Comparison of ENCODE assay signal across 12 cellular contexts in genomic region chr10:116753759-116754158, GRCh38. TPM values are rescaled to one million over a fixed set of nuclear protein-coding genes. Genes with fewer than 3 reads are reported as not detected.
DNase-seq lines count a peak whose midpoint lies in the region; ATAC-seq, FAIRE-seq and TF ChIP-seq lines count a peak whose summit lies in the region.
"Had no signal": no experiment of that assay in that cellular context is flagged by ENCODE, and none has a peak within 500 bp of the region (broad histone marks: within the 10 kb centered on the region; RNA-seq: fewer than 3 reads in every experiment).

No MANE protein-coding gene starts in this region.

- H3K9me2 ChIP-seq in GM23248 (ENCODE audit: insufficient read depth), result no peaks in the 10 kb centered on the region

- no peaks in the 10 kb centered on the region for H3K79me2 ChIP-seq in GM23248 (ENCODE audit: insufficient read depth)

- H3K4me3 ChIP-seq in GM23248 (no peak overlapping the region), bronchial epithelial cell (ENCODE audit: low read depth, low read length) (no peak overlapping the region), sigmoid colon (no peak overlapping the region)

- TF ChIP-seq CTCF in bronchial epithelial cell (IDR thresholded peaks at IDR 0.05; ENCODE audit: insufficient read depth, low read length, severe bottlenecking) (no peak), sigmoid colon (IDR thresholded peaks at IDR 0.05) (no peak)

- TF ChIP-seq EP300 in sigmoid colon (IDR thresholded peaks at IDR 0.05), result no peak

- H4K20me1 ChIP-seq in GM23248 (ENCODE audit: insufficient read depth), result no peaks in the 10 kb centered on the region

- H3K36me3 ChIP-seq in GM23248 (ENCODE audit: low read depth) (no peaks in the 10 kb centered on the region), bronchial epithelial cell (ENCODE audit: control insufficient read depth, insufficient read depth, low read length) (no peaks in the 10 kb centered on the region), sigmoid colon (no peaks in the 10 kb centered on the region)

- no peak overlapping the region for H3K4me2 ChIP-seq in GM23248 (ENCODE audit: unreplicated experiment)

- H3F3A ChIP-seq in GM23248 (ENCODE audit: insufficient read depth), result no peaks in the 10 kb centered on the region

- H2AFZ ChIP-seq in GM23248, result no peak overlapping the region

- in situ Hi-C loops in GM23248 (cut with MboI), result no loop called here
- in situ Hi-C loops in KBM-7 (cut with MboI; ENCODE audit: low pct_unique_long_range_greater_than_20kb, low sequenced_read_pairs), result no loop called here

- intact Hi-C loops in sigmoid colon (cut with DNase I), result no loop called here

- no peak overlapping the region for H3K9ac ChIP-seq in GM23248

- no peak for FAIRE-seq in bronchial epithelial cell (lab: Jason Lieb, UNC)
- FAIRE-seq: D721Med, GM12891, H1 had no signal

- CTCF ChIA-PET in HEK293T (lab: Yijun Ruan, JAX), result no interaction called here

- no peak for TF ChIP-seq POLR2A in sigmoid colon (IDR thresholded peaks at IDR 0.05)

- WGBS in GM23248 (ENCODE audit: low coverage in 1 of 2, low lambda C conversion rate in 2 of 2, missing lambda C conversion rate in 2 of 2), 2 experiments, result 62 to 67% methylated on average over 8 of the region's 8 CpGs
- WGBS in sigmoid colon, 2 donors, result 60 to 72% methylated on average over 8 of the region's 8 CpGs

- DNase-seq in GM23248 (peak; percentile 50), NCI-H187 treated with DMSO at 0.1 percent for 48 hours (lab: John Stamatoyannopoulos, UW) (peak; percentile 12), bronchial epithelial cell (ENCODE audit: low read depth) (peak; percentile 84), sigmoid colon (peak; percentile 61), KBM-7 (no peak), HEK293T (ENCODE audit: extremely low spot score) (no peak)
- DNase-seq: activated CD4-positive, alpha-beta T cell treated with anti-CD3 and anti-CD28 coated beads for 36 hours; NCI-H510A treated with DMSO at 0.1 percent for 48 hours had no signal

- H3K4me1 ChIP-seq in GM23248 (ENCODE audit: insufficient read depth) (peaks cover 9% of the 10 kb centered on the region), sigmoid colon (peaks cover 0 to 14% (median 10%) of the 10 kb centered on the region in 4 donors)

- no peaks in the 10 kb centered on the region for H3K9me3 ChIP-seq in GM23248 (ENCODE audit: low read depth)
- no peaks in the 10 kb centered on the region for H3K9me3 ChIP-seq in sigmoid colon

- H3K27ac ChIP-seq in GM23248, result no peak overlapping the region
- no peak overlapping the region for H3K27ac ChIP-seq in sigmoid colon

- ATAC-seq in HG03469 (IDR thresholded peaks at IDR 0.05; ENCODE audit: unreplicated experiment), result no peak
- ATAC-seq: activated CD4-positive, alpha-beta T cell treated with anti-CD3 and anti-CD28 coated beads for 36 hours had no signal

- H3K27me3 ChIP-seq in GM23248 (replicated peaks; ENCODE audit: insufficient read depth) (no peaks in the 10 kb centered on the region), bronchial epithelial cell (ENCODE audit: control insufficient read depth, insufficient read depth, low read length) (no peaks in the 10 kb centered on the region), sigmoid colon (no peaks in the 10 kb centered on the region)

- POLR2A ChIA-PET in HEK293T (lab: Yijun Ruan, JAX), result no interaction called here

TF ChIP-seq in HEK293T, 16 proteins besides CTCF, POLR2A, EP300 and RAD21:
- TF ChIP-seq ZNF384 (IDR thresholded peaks at IDR 0.05) (no peak), PKNOX1 (IDR thresholded peaks at IDR 0.05) (no peak), TARDBP (IDR thresholded peaks at IDR 0.05) (no peak), L3MBTL2 (conservative IDR thresholded peaks at IDR 0.05) (no peak), FOXM1 (IDR thresholded peaks at IDR 0.05; ENCODE audit: borderline replicate concordance) (no peak), BHLHE40 (IDR thresholded peaks at IDR 0.05; ENCODE audit: borderline replicate concordance) (no peak), CTBP1 (IDR thresholded peaks at IDR 0.05; ENCODE audit: borderline replicate concordance) (no peak), FOXK2 (IDR thresholded peaks at IDR 0.05) (no peak), ELF4 (IDR thresholded peaks at IDR 0.05) (no peak), NFRKB (IDR thresholded peaks at IDR 0.05) (no peak), FOXA1 (IDR thresholded peaks at IDR 0.05) (no peak), HDGF (IDR thresholded peaks at IDR 0.05; ENCODE audit: borderline replicate concordance) (no peak)

RNA-seq across cellular contexts. Expression of gene HSPA12A, which starts 11.4 kb away (rescaled TPM):
- 4.8 and 4.9 TPM in 2 replicates for total RNA-seq in GM23248 (2014; rRNA removed; shearing (Covaris generic))
- polyA plus RNA-seq in GM23248 (2016; fragmentation: Nextera tagmentation; extraction: Ambion mirVana) (5.4 and 5.6 TPM in 2 replicates), sigmoid colon (1 to 10 TPM; 1.4 to 3.6 (median 3.0) TPM)
- total RNA-seq in bronchial epithelial cell (0.79 and 1.4 TPM in 2 replicates), sigmoid colon (10 to 100 TPM; 12.3 to 17.4 (median 15.4) TPM)

Comparison
In these comparisons a context has a peak if more than half of its experiments do, and no peak if none do; other contexts are left out.
1. DNase-seq: peak in GM23248 (single experiment), NCI-H187 treated with DMSO at 0.1 percent for 48 hours (single experiment), bronchial epithelial cell (single experiment) and sigmoid colon (single experiment); none in KBM-7 (single experiment) and HEK293T (single experiment).